In the genomic region with DNA sequence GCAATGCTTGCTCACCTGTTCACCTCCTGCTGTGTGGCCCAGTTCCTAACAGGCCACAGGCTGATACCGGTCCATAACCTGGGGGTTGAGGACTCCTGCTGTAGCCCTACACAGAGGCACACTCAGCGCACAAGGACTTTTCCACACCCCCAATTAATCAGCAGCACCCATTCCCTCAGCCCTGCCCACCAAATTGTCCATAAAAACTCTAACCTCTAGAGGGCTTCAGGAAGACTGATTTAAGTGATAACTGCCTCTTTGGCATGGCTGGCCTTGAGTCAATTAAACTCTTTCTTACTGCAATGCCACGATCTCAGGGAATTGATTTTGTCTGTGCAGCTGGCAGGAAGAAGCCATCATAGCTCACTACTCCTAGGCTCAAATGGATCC, we compare ENCODE assay signal across 21 cellular contexts.
DNase-seq lines count a peak whose midpoint lies in the region; ATAC-seq and TF ChIP-seq lines count a peak whose summit lies in the region.
"Had no signal": no experiment of that assay in that cellular context is flagged by ENCODE, and none has a peak within 500 bp of the region (broad histone marks: within the 10 kb centered on the region; RNA-seq: fewer than 3 reads in every experiment).

No MANE protein-coding gene starts in this region.

- no peaks in the 10 kb centered on the region for H3K9me3 Mint-ChIP-seq in type B pancreatic cell
- H3K9me3 Mint-ChIP-seq: CD4-positive, CD25-positive, alpha-beta regulatory T cell; stimulated activated effector memory CD8-positive, alpha-beta T cell treated with anti-CD3 and anti-CD28 coated beads, Interleukin-12 subunit alpha, Interleukin-12 subunit beta, amount 100 ng/mL, for 72 hours had no signal

- TF ChIP-seq CTCF in type B pancreatic cell (conservative IDR thresholded peaks at IDR 0.05) (peak; percentile 13), tibial artery (IDR thresholded peaks at IDR 0.05) (no peak)

- no peak overlapping the region for H3K4me3 ChIP-seq in tibial artery
- H3K4me3 ChIP-seq: GM23248, MG63, transverse colon had no signal

- no peak overlapping the region for H3K27ac ChIP-seq in tibial artery
- H3K27ac ChIP-seq: GM23248, transverse colon had no signal

- intact Hi-C loops in tibial artery (cut with DNase I; ENCODE audit: low total_unique reads) = no loop called here

- H3K9me3 ChIP-seq in tibial artery = no peaks in the 10 kb centered on the region
- H3K9me3 ChIP-seq: MG63, transverse colon had no signal

- H3K4me1 Mint-ChIP-seq in type B pancreatic cell (ENCODE audit: unreplicated experiment) = no peaks in the 10 kb centered on the region

- peak; percentile 3 for DNase-seq in DMS 273 (lab: John Stamatoyannopoulos, UW; ENCODE audit: unreplicated experiment)
- DNase-seq in DMS 273 treated with DMSO at 0.1 percent for 48 hours (lab: John Stamatoyannopoulos, UW) = no peak
- peak; percentile 39 for DNase-seq in NCI-H510A treated with DMSO at 0.1 percent for 48 hours (lab: John Stamatoyannopoulos, UW)
- no peak for DNase-seq in type B pancreatic cell (ENCODE audit: extremely low spot score, unreplicated experiment)
- DNase-seq in putamen (ENCODE audit: low spot score) = no peak
- DNase-seq in tibial artery = no peak
- DNase-seq: activated CD8-positive, alpha-beta memory T cell treated with anti-CD3 and anti-CD28 coated beads, Interleukin-2, amount 10 ng/mL, durations not matched to agents 7 days and 5 days; activated gamma-delta T cell treated with Interleukin-2 at 50 U/mL for 16 hours; aorta; CD4-positive, CD25-positive, alpha-beta regulatory T cell; DMS79 treated with DMSO at 0.1 percent for 48 hours; left ventricle myocardium superior; SHP77; T-helper 2 cell; transverse colon had no signal

- no peaks in the 10 kb centered on the region for H3K36me3 ChIP-seq in tibial artery
- H3K36me3 ChIP-seq: MG63, transverse colon had no signal

- H3K4me1 ChIP-seq in tibial artery = no peaks in the 10 kb centered on the region

- H3K27me3 Mint-ChIP-seq in type B pancreatic cell = no peaks in the 10 kb centered on the region
- H3K27me3 Mint-ChIP-seq: activated CD8-positive, alpha-beta memory T cell treated with anti-CD3 and anti-CD28 coated beads, Interleukin-2, amount 10 ng/mL, durations not matched to agents 7 days and 5 days; CD4-positive, CD25-positive, alpha-beta regulatory T cell had no signal

- no peaks in the 10 kb centered on the region for H3K36me3 Mint-ChIP-seq in type B pancreatic cell
- H3K36me3 Mint-ChIP-seq: stimulated activated effector memory CD8-positive, alpha-beta T cell treated with anti-CD3 and anti-CD28 coated beads, Interleukin-12 subunit alpha, Interleukin-12 subunit beta, amount 100 ng/mL, for 72 hours had no signal

- ATAC-seq in esophagus mucosa = peak; percentile 63
- ATAC-seq in HG02840 (IDR thresholded peaks at IDR 0.05; ENCODE audit: low FRiP score, unreplicated experiment) = no peak
- ATAC-seq: activated CD4-positive, CD25-positive, alpha-beta regulatory T cell treated with anti-CD3 and anti-CD28 coated beads, Interleukin-2, amount 50 U/mL, for 24 hours; activated CD8-positive, alpha-beta memory T cell treated with anti-CD3 and anti-CD28 coated beads, Interleukin-2, amount 10 ng/mL, durations not matched to agents 7 days and 5 days; left ventricle myocardium superior; stimulated activated effector memory CD8-positive, alpha-beta T cell treated with anti-CD3 and anti-CD28 coated beads, Interleukin-12 subunit alpha, Interleukin-12 subunit beta, amount 100 ng/mL, for 72 hours had no signal

- no peak overlapping the region for H3K27ac Mint-ChIP-seq in type B pancreatic cell
- H3K27ac Mint-ChIP-seq: activated CD8-positive, alpha-beta memory T cell treated with anti-CD3 and anti-CD28 coated beads, Interleukin-2, amount 10 ng/mL, durations not matched to agents 7 days and 5 days; CD4-positive, CD25-positive, alpha-beta regulatory T cell; stimulated activated effector memory CD8-positive, alpha-beta T cell treated with anti-CD3 and anti-CD28 coated beads, Interleukin-12 subunit alpha, Interleukin-12 subunit beta, amount 100 ng/mL, for 72 hours had no signal

- no peak overlapping the region for H3K4me3 Mint-ChIP-seq in type B pancreatic cell
- H3K4me3 Mint-ChIP-seq: activated CD8-positive, alpha-beta memory T cell treated with anti-CD3 and anti-CD28 coated beads, Interleukin-2, amount 10 ng/mL, durations not matched to agents 7 days and 5 days; CD4-positive, CD25-positive, alpha-beta regulatory T cell; stimulated activated effector memory CD8-positive, alpha-beta T cell treated with anti-CD3 and anti-CD28 coated beads, Interleukin-12 subunit alpha, Interleukin-12 subunit beta, amount 100 ng/mL, for 72 hours had no signal

- H3K27me3 ChIP-seq in tibial artery = no peaks in the 10 kb centered on the region
- H3K27me3 ChIP-seq: MG63, transverse colon had no signal

Comparison
In these comparisons a context has a peak if more than half of its experiments do, and no peak if none do; other contexts are left out.
1. DNase-seq: peak in DMS 273 (single experiment) and NCI-H510A treated with DMSO at 0.1 percent for 48 hours (single experiment); none in DMS 273 treated with DMSO at 0.1 percent for 48 hours (single experiment), type B pancreatic cell (single experiment), putamen (single experiment) and tibial artery (0 of 2).